Comparison of ENCODE assay signal across 8 cellular contexts in the genomic region with DNA sequence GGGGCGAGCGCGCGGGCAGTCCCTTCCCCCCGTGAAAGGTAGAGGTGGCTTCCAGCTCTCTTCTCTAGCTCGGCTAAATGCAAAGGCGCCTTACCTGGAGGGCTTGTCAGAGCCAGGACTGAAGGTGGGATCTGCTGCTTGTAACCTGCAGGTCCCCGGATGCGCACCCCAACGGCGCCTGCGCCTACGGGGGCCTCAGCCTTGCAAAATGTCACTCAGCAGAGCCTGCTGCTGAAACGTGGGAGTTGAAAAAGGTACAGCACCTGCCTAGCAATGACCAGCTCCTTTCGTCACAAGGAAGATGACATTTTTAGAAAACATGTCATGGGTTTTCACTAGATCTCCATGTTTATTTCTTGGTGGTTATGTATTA. TPM values are rescaled to one million over a fixed set of nuclear protein-coding genes. Genes with fewer than 3 reads are reported as not detected.
A peak's percentile ranks its signal among the peaks of the same experiment; 100 is the strongest.
DNase-seq lines count a peak whose midpoint lies in the region; ATAC-seq and TF ChIP-seq lines count a peak whose summit lies in the region.

No MANE protein-coding gene starts in this region.

- H3K9me3 Mint-ChIP-seq in activated T-cell treated with anti-CD3 and anti-CD28 coated beads, Interleukin-2, amount 50 U/mL, for 24 hours: no peaks in the 10 kb centered on the region

- H3K36me3 Mint-ChIP-seq in activated T-cell treated with anti-CD3 and anti-CD28 coated beads, Interleukin-2, amount 50 U/mL, for 24 hours (ENCODE audit: low read depth): peaks cover 48% of the 10 kb centered on the region

- ATAC-seq in GM18907 (IDR thresholded peaks at IDR 0.05; ENCODE audit: unreplicated experiment) (peak; percentile 37), HG03175 (IDR thresholded peaks at IDR 0.05; ENCODE audit: unreplicated experiment) (peak; percentile 34)

- TF ChIP-seq CTCF in AG10803 (conservative IDR thresholded peaks at IDR 0.05; ENCODE audit: low read length) (no peak), esophagus squamous epithelium (IDR thresholded peaks at IDR 0.05) (no peak), suprapubic skin (IDR thresholded peaks at IDR 0.05) (no peak)

- H3K36me3 ChIP-seq in esophagus squamous epithelium (no peaks in the 10 kb centered on the region), neuron (ENCODE audit: insufficient read depth, low read length) (peaks cover 4% of the 10 kb centered on the region), suprapubic skin (no peaks in the 10 kb centered on the region)

- no peak for TF ChIP-seq EP300 in suprapubic skin (IDR thresholded peaks at IDR 0.05)

- H3K4me1 Mint-ChIP-seq in activated T-cell treated with anti-CD3 and anti-CD28 coated beads, Interleukin-2, amount 50 U/mL, for 24 hours (ENCODE audit: low read depth): peaks cover 46% of the 10 kb centered on the region

- peak overlapping the region; percentile 94 to 98 (median 96) for H3K27ac ChIP-seq in esophagus squamous epithelium
- peak overlapping the region; percentile 97 for H3K27ac ChIP-seq in suprapubic skin

- H3K4me3 Mint-ChIP-seq in activated T-cell treated with anti-CD3 and anti-CD28 coated beads, Interleukin-2, amount 50 U/mL, for 24 hours: peak overlapping the region; percentile 97

- H3K27me3 Mint-ChIP-seq in activated T-cell treated with anti-CD3 and anti-CD28 coated beads, Interleukin-2, amount 50 U/mL, for 24 hours: no peaks in the 10 kb centered on the region

- peak overlapping the region; percentile 84 for H2AFZ ChIP-seq in neuron (ENCODE audit: low read depth, low read length)

- peak overlapping the region; percentile 98 for H3K27ac Mint-ChIP-seq in activated T-cell treated with anti-CD3 and anti-CD28 coated beads, Interleukin-2, amount 50 U/mL, for 24 hours

- peak; percentile 5 for DNase-seq in AG10803 (ENCODE audit: low read depth)
- DNase-seq in NCI-H748 treated with DMSO at 0.1 percent for 48 hours (lab: John Stamatoyannopoulos, UW): peak; percentile 43
- DNase-seq in activated T-cell treated with anti-CD3 and anti-CD28 coated beads, Interleukin-2, amount 50 U/mL, for 24 hours: peak; percentile 80
- DNase-seq in esophagus squamous epithelium (lab: John Stamatoyannopoulos, UW): no peak
- DNase-seq in suprapubic skin (ENCODE audit: low spot score in 2 of 2): no peak

- TF ChIP-seq POLR2A in esophagus squamous epithelium (IDR thresholded peaks at IDR 0.05): no peak
- TF ChIP-seq POLR2A in suprapubic skin (IDR thresholded peaks at IDR 0.05): no peak

- 0% methylated on average over 2 to 7 of the region's 15 CpGs for WGBS in esophagus squamous epithelium, 2 donors
- WGBS in suprapubic skin: 0% methylated on average over 7 of the region's 15 CpGs

- intact Hi-C loops in esophagus squamous epithelium (cut with DNase I): loop anchor here (5.0 kb wide), 1 partner anchor 97 kb away; a partner anchor contains a TSS

- H3K27me3 ChIP-seq in esophagus squamous epithelium (no peaks in the 10 kb centered on the region), neuron (ENCODE audit: insufficient read depth, low read length) (no peaks in the 10 kb centered on the region), suprapubic skin (no peaks in the 10 kb centered on the region)

- H3K9me3 ChIP-seq in esophagus squamous epithelium: no peaks in the 10 kb centered on the region
- no peaks in the 10 kb centered on the region for H3K9me3 ChIP-seq in neuron (ENCODE audit: low read length)
- H3K9me3 ChIP-seq in suprapubic skin: no peaks in the 10 kb centered on the region

- H3K4me1 ChIP-seq in esophagus squamous epithelium: peaks cover 6 to 44% (median 8%) of the 10 kb centered on the region in 3 donors
- no peaks in the 10 kb centered on the region for H3K4me1 ChIP-seq in neuron (ENCODE audit: insufficient read depth, low read length)
- H3K4me1 ChIP-seq in suprapubic skin: peaks cover 26% of the 10 kb centered on the region

- H3K4me3 ChIP-seq in AG10803 (ENCODE audit: low read length) (peak overlapping the region; percentile 99), esophagus squamous epithelium (peak overlapping the region; percentile 77 to 96 (median 90)), neuron (ENCODE audit: low read length) (peak overlapping the region; percentile 82), suprapubic skin (peak overlapping the region; percentile 98)

RNA-seq across cellular contexts. Expression of a gene that starts 0.6 kb away (rescaled TPM):
- 1 to 10 TPM; 3.2 to 9.3 (median 4.9) TPM for total RNA-seq in esophagus squamous epithelium
- total RNA-seq in suprapubic skin: 10 to 100 TPM in 2 of 4 donors, 1 to 10 TPM in 2; 5.5 to 17.8 (median 10.3) TPM

RNA-seq across cellular contexts. Expression of a gene that starts 0.8 kb away (rescaled TPM):
- total RNA-seq in esophagus squamous epithelium (10 to 100 TPM; 14.6 to 36.6 (median 17.0) TPM), suprapubic skin (10 to 100 TPM; 22.2 to 63.1 (median 26.8) TPM)

Comparison
In these comparisons a context has a peak if more than half of its experiments do, and no peak if none do; other contexts are left out.
1. DNase-seq: peak in AG10803 (single experiment), NCI-H748 treated with DMSO at 0.1 percent for 48 hours (single experiment) and activated T-cell treated with anti-CD3 and anti-CD28 coated beads, Interleukin-2, amount 50 U/mL, for 24 hours (single experiment); none in esophagus squamous epithelium (single experiment) and suprapubic skin (0 of 2).
2. Peak in every context shown above with its lines, with median percentiles within 50 percentile points of each other: H3K4me3 ChIP-seq.